Comparison of ENCODE assay signal across 8 cellular contexts in the genomic region with DNA sequence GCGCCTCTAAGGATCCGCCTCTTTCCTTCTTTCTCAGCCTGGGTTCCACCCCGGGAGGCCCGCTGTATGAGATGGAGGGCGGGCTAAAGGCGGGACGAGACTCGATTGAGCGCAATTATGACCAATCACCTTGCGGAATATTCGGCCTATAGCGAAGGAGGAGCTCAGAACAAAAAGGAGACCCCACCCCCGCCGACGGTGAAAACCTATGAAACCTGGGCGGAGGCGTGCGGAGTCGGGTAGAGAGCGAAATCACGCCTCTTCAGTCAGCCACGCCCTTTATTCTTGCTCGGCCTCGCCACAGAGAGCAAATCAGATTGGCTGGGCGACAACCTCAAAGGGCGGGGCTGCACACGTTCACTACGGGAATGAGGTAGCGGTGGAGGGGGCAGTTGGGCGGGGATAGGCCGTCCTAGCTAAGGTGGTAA. TPM values are rescaled to one million over a fixed set of nuclear protein-coding genes. Genes with fewer than 3 reads are reported as not detected.
DNase-seq lines count a peak whose midpoint lies in the region; ATAC-seq and TF ChIP-seq lines count a peak whose summit lies in the region.

No MANE protein-coding gene starts in this region.

- ATAC-seq in GM19035 (IDR thresholded peaks at IDR 0.05; ENCODE audit: unreplicated experiment) (peak; percentile 91), HG03354 (IDR thresholded peaks at IDR 0.05; ENCODE audit: poor library complexity, severe bottlenecking, unreplicated experiment) (peak; percentile 88)

- H3K36me3 ChIP-seq in kidney epithelial cell (ENCODE audit: control insufficient read depth, insufficient read depth, low read length), result peaks cover 7% of the 10 kb centered on the region

- TF ChIP-seq CTCF in AG09319 (IDR thresholded peaks at IDR 0.05; ENCODE audit: low read depth, low read length) (no peak), choroid plexus epithelial cell (conservative IDR thresholded peaks at IDR 0.05; ENCODE audit: low read depth, low read length) (no peak), kidney epithelial cell (IDR thresholded peaks at IDR 0.05; ENCODE audit: insufficient read depth, low read length, poor library complexity, severe bottlenecking) (no peak)

- peak overlapping the region; percentile 69 for H3K4me3 ChIP-seq in choroid plexus epithelial cell (ENCODE audit: low read depth, low read length)
- peak overlapping the region; percentile 73 for H3K4me3 ChIP-seq in kidney epithelial cell (ENCODE audit: low read depth, low read length)

- DNase-seq in AG09319 (ENCODE audit: extremely low read depth, low read depth) (peak; percentile 98), NCI-H446 treated with DMSO at 0.1 percent for 48 hours (lab: John Stamatoyannopoulos, UW) (peak; percentile 98), choroid plexus epithelial cell (ENCODE audit: low read depth) (peak; percentile 99), kidney epithelial cell (ENCODE audit: low read depth) (peak; percentile 92)
- peak; percentile 87 to 97 for DNase-seq in activated CD4-positive, alpha-beta T cell treated with anti-CD3 and anti-CD28 coated beads for 24 hours (ENCODE audit: low read depth in 2 of 2)
- peak; percentile 95 for DNase-seq in stimulated activated CD4-positive, alpha-beta T cell treated with anti-CD3 and anti-CD28 coated beads, Interleukin-15, amount 100 ng/mL, for 24 hours

- no peaks in the 10 kb centered on the region for H3K27me3 ChIP-seq in kidney epithelial cell (ENCODE audit: control insufficient read depth, insufficient read depth, low read length)

RNA-seq across cellular contexts. Expression of a gene that starts 0.6 kb away (rescaled TPM):
- total RNA-seq in kidney epithelial cell, result 107 and 120 TPM in 2 replicates

RNA-seq across cellular contexts. Expression of a gene that starts 14.9 kb away (rescaled TPM):
- 49.1 and 57.9 TPM in 2 replicates for total RNA-seq in kidney epithelial cell

RNA-seq across cellular contexts. Expression of a gene that starts 24.2 kb away (rescaled TPM):
- total RNA-seq in kidney epithelial cell, result 170 and 199 TPM in 2 replicates

Comparison
In these comparisons a context has a peak if more than half of its experiments do, and no peak if none do; other contexts are left out.
1. Peak in every context shown above with its lines: DNase-seq, ATAC-seq and H3K4me3 ChIP-seq.